Comparison of ENCODE assay signal across 18 cellular contexts in genomic region chr9:68733021-68733405, GRCh38. TPM values are rescaled to one million over a fixed set of nuclear protein-coding genes. Genes with fewer than 3 reads are reported as not detected.
A peak's percentile ranks its signal among the peaks of the same experiment; 100 is the strongest.
DNase-seq lines count a peak whose midpoint lies in the region; ATAC-seq, FAIRE-seq and TF ChIP-seq lines count a peak whose summit lies in the region.
"Had no signal": no experiment of that assay in that cellular context is flagged by ENCODE, and none has a peak within 500 bp of the region (broad histone marks: within the 10 kb centered on the region; RNA-seq: fewer than 3 reads in every experiment).

No MANE protein-coding gene starts in this region.

- no peak overlapping the region for H3K9ac ChIP-seq in mucosa of rectum (ENCODE audit: low read depth in 1 of 2, low read length in 2 of 2)
- H3K9ac ChIP-seq: BLaER1 treated with 17β-estradiol and CSF1 and Interleukin-3, amounts not matched to agents 10 nM and 100 nM had no signal

- FAIRE-seq in GM12891 (lab: Jason Lieb, UNC), result peak; percentile 28
- FAIRE-seq: GM19239, H1, HTR-8/SVneo had no signal

- peaks cover 48% of the 10 kb centered on the region for H3K4me1 ChIP-seq in left ventricle myocardium inferior
- H3K4me1 ChIP-seq in mucosa of rectum (ENCODE audit: control insufficient read depth in 2 of 2, insufficient read depth in 2 of 2, low read length in 2 of 2), result peaks cover 21 to 49% of the 10 kb centered on the region in 2 donors
- H3K4me1 ChIP-seq: BLaER1 treated with 17β-estradiol and CSF1 and Interleukin-3, amounts not matched to agents 10 nM and 100 nM had no signal

- H3K4me3 ChIP-seq in left ventricle myocardium inferior, result no peak overlapping the region
- H3K4me3 ChIP-seq in mucosa of rectum (ENCODE audit: low read length in 2 of 2), result no peak overlapping the region
- H3K4me3 ChIP-seq: BLaER1 treated with 17β-estradiol and CSF1 and Interleukin-3, amounts not matched to agents 10 nM and 100 nM; HAP-1 had no signal

- ATAC-seq in left cardiac atrium, result no peak

- H3K36me3 ChIP-seq in left ventricle myocardium inferior, result no peaks in the 10 kb centered on the region
- no peaks in the 10 kb centered on the region for H3K36me3 ChIP-seq in mucosa of rectum (ENCODE audit: control insufficient read depth in 2 of 2, insufficient read depth in 2 of 2, low read length in 2 of 2)
- H3K36me3 ChIP-seq: BLaER1 treated with 17β-estradiol and CSF1 and Interleukin-3, amounts not matched to agents 10 nM and 100 nM; HAP-1 had no signal

- TF ChIP-seq CTCF in left ventricle myocardium inferior (IDR thresholded peaks at IDR 0.05; ENCODE audit: borderline replicate concordance), result no peak

- TF ChIP-seq POLR2A in GM12891 (IDR thresholded peaks at IDR 0.05; ENCODE audit: low read depth, low read length), result no peak

- DNase-seq in left ventricle myocardium inferior (no peak), left cardiac atrium (no peak), GM12891 (ENCODE audit: insufficient read length, low spot score) (no peak), putamen (ENCODE audit: low spot score) (no peak), SHP77 (lab: John Stamatoyannopoulos, UW) (no peak), DMS153 (lab: John Stamatoyannopoulos, UW) (no peak)
- DNase-seq: 8988T; ACHN; CD4-positive, CD25-positive, alpha-beta regulatory T cell; DMS79 treated with DMSO at 0.1 percent for 48 hours; EL; GDM1 had no signal

- peak overlapping the region; percentile 5 for H3K27ac ChIP-seq in left ventricle myocardium inferior (replicated peaks)
- peak overlapping the region; percentile 81 to 85 for H3K27ac ChIP-seq in mucosa of rectum (ENCODE audit: low read depth in 2 of 2, low read length in 2 of 2)
- H3K27ac ChIP-seq: BLaER1 treated with 17β-estradiol and CSF1 and Interleukin-3, amounts not matched to agents 10 nM and 100 nM had no signal

- H3K27me3 ChIP-seq in left ventricle myocardium inferior (ENCODE audit: low read depth) (no peaks in the 10 kb centered on the region), mucosa of rectum (ENCODE audit: control insufficient read depth in 2 of 2, insufficient read depth in 2 of 2, low read length in 2 of 2) (no peaks in the 10 kb centered on the region)
- H3K27me3 ChIP-seq: BLaER1 treated with 17β-estradiol and CSF1 and Interleukin-3, amounts not matched to agents 10 nM and 100 nM had no signal

- H3K9me3 ChIP-seq in left ventricle myocardium inferior (replicated peaks) (peaks cover 2% of the 10 kb centered on the region), mucosa of rectum (ENCODE audit: control insufficient read depth in 2 of 2, low read length in 2 of 2) (no peaks in the 10 kb centered on the region)
- H3K9me3 ChIP-seq: BLaER1 treated with 17β-estradiol and CSF1 and Interleukin-3, amounts not matched to agents 10 nM and 100 nM; HAP-1 had no signal

- intact Hi-C loops in left ventricle myocardium inferior (cut with micrococcal nuclease) (no loop called here), left cardiac atrium (cut with DNase I) (no loop called here)

TF ChIP-seq in GM12891, 5 proteins besides CTCF, POLR2A, EP300 and RAD21:
- TF ChIP-seq SPI1 (IDR thresholded peaks at IDR 0.05; ENCODE audit: low read depth, low read length) (no peak), POU2F2 (IDR thresholded peaks at IDR 0.05; ENCODE audit: low read depth, low read length) (no peak), PAX5 (IDR thresholded peaks at IDR 0.05; ENCODE audit: insufficient read depth, low read length, severe bottlenecking) (no peak), TAF1 (IDR thresholded peaks at IDR 0.05; ENCODE audit: low read depth, low read length) (no peak), POLR2AphosphoS5 (IDR thresholded peaks at IDR 0.05; ENCODE audit: low read depth, low read length) (no peak)

RNA-seq across cellular contexts. Expression of gene PIP5K1B, which starts 28.0 kb away (rescaled TPM):
- total RNA-seq in left ventricle myocardium inferior (71.9 TPM), left cardiac atrium (10 to 100 TPM; 47.0 to 50.1 TPM)
- polyA plus RNA-seq in GM12891 (2012; ENCODE audit: low read depth, missing spikeins), result 8.9 TPM
